In the genomic region with DNA sequence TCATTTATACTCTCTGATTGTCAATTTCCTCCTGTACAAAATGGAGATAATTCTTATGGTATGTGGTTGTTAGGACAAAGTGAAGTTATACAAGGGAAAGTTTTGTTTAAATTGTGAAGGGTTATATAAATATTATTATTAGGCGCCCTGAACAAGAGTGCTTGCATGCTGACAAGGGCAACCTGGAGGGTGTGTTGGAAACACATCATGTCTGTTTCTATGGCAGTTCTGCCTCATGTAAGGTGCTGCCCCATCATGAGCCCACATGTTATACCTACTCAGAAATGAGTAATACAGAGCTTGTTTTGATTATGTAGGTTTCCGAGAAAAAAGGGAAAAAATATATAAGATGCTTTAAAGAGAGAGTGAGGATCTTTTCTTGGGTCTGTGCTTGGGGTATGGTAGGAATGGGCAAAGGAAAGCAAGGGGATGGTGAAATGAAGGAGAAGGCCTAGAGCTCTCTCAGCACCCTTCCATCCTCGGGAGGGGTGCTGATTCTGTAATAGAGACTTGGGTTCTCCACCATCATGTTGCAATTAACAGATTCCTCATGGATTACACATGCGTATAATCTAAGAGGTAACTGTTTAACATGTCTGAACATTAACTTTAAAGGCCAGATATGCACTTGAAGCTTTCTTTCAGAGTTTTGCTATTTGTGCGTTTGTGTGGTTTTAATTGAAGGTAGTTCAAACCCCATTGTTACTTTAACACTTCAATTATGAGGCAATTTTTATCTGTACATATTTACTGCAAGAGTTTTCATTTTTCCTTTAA, we compare ENCODE assay signal across 10 cellular contexts. TPM values are rescaled to one million over a fixed set of nuclear protein-coding genes. Genes with fewer than 3 reads are reported as not detected.
A peak's percentile ranks its signal among the peaks of the same experiment; 100 is the strongest.
DNase-seq lines count a peak whose midpoint lies in the region; ATAC-seq and TF ChIP-seq lines count a peak whose summit lies in the region.
"Not testable (repeated sequence)": the region's sequence is repeated elsewhere in the genome, so short reads cannot be mapped to it uniquely, and the experiment has no call there.
"Had no signal": no experiment of that assay in that cellular context is flagged by ENCODE, and none has a peak within 500 bp of the region (broad histone marks: within the 10 kb centered on the region; RNA-seq: fewer than 3 reads in every experiment).

No MANE protein-coding gene starts in this region.

- peaks cover 33% of the 10 kb centered on the region for H3K4me1 Mint-ChIP-seq in activated T-cell treated with anti-CD3 and anti-CD28 coated beads, Interleukin-2, amount 50 U/mL, for 72 hours (ENCODE audit: low read depth)

- H3K27ac Mint-ChIP-seq in activated T-cell treated with anti-CD3 and anti-CD28 coated beads, Interleukin-2, amount 50 U/mL, for 72 hours = peak overlapping the region; percentile 19

- H3K36me3 ChIP-seq in adipocyte (ENCODE audit: control insufficient read depth, insufficient read depth, low read length, severe bottlenecking); esophagus muscularis mucosa; smooth muscle cell (ENCODE audit: low read depth); suprapubic skin: not testable (repeated sequence)

- peak overlapping the region; percentile 27 to 50 (median 38) for H3K27ac ChIP-seq in esophagus muscularis mucosa (replicated peaks in 1 of 4)
- H3K27ac ChIP-seq in smooth muscle cell (ENCODE audit: low read depth) = peak overlapping the region; percentile 52
- H3K27ac ChIP-seq in suprapubic skin = peak overlapping the region; percentile 67

- WGBS in esophagus muscularis mucosa = 50% methylated on average over 4 of the region's 5 CpGs
- 82% methylated on average over 5 of the region's 5 CpGs for WGBS in smooth muscle cell (ENCODE audit: low lambda C conversion rate)
- 47% methylated on average over 4 of the region's 5 CpGs for WGBS in suprapubic skin

- not testable (repeated sequence) for H2AFZ ChIP-seq in smooth muscle cell (ENCODE audit: low read depth)

- H3K9me3 ChIP-seq in adipocyte (ENCODE audit: control insufficient read depth, low read length); esophagus muscularis mucosa; smooth muscle cell (replicated peaks; ENCODE audit: low read depth); suprapubic skin: not testable (repeated sequence)

- not testable (repeated sequence) for TF ChIP-seq POLR2A in esophagus muscularis mucosa (IDR thresholded peaks at IDR 0.05; ENCODE audit: low read depth); suprapubic skin (IDR thresholded peaks at IDR 0.05)

- not testable (repeated sequence) for H3K27me3 Mint-ChIP-seq in activated T-cell treated with anti-CD3 and anti-CD28 coated beads, Interleukin-2, amount 50 U/mL, for 72 hours (ENCODE audit: low read depth)

- not testable (repeated sequence) for TF ChIP-seq CTCF in esophagus muscularis mucosa (IDR thresholded peaks at IDR 0.05); smooth muscle cell (IDR thresholded peaks at IDR 0.05; ENCODE audit: borderline replicate concordance, insufficient read depth, poor library complexity, severe bottlenecking); suprapubic skin (IDR thresholded peaks at IDR 0.05)

- DNase-seq in EH (ENCODE audit: low read depth) (peak; percentile 8), adipocyte (ENCODE audit: low read depth) (peak; percentile 0)
- DNase-seq in activated T-cell treated with anti-CD3 and anti-CD28 coated beads, Interleukin-2, amount 50 U/mL, for 72 hours = peak; percentile 21 to 52
- not testable (repeated sequence) for DNase-seq in esophagus muscularis mucosa (ENCODE audit: extremely low spot score); smooth muscle cell (lab: John Stamatoyannopoulos, UW; ENCODE audit: unreplicated experiment); suprapubic skin (ENCODE audit: low spot score in 2 of 2)

- intact Hi-C loops in esophagus muscularis mucosa (cut with DNase I) = not testable (repeated sequence)

- TF ChIP-seq EP300 in esophagus muscularis mucosa (IDR thresholded peaks at IDR 0.05); suprapubic skin (IDR thresholded peaks at IDR 0.05): not testable (repeated sequence)

- H3K36me3 Mint-ChIP-seq in activated T-cell treated with anti-CD3 and anti-CD28 coated beads, Interleukin-2, amount 50 U/mL, for 72 hours (ENCODE audit: insufficient read depth in 2 of 2) = not testable (repeated sequence)

- H3K79me2 ChIP-seq in smooth muscle cell (ENCODE audit: low read depth) = not testable (repeated sequence)

- not testable (repeated sequence) for H3K9ac ChIP-seq in adipocyte (ENCODE audit: low read length); smooth muscle cell (ENCODE audit: low read depth)

- not testable (repeated sequence) for H3K9me3 Mint-ChIP-seq in activated T-cell treated with anti-CD3 and anti-CD28 coated beads, Interleukin-2, amount 50 U/mL, for 72 hours

- not testable (repeated sequence) for H3K27me3 ChIP-seq in adipocyte (replicated peaks; ENCODE audit: control insufficient read depth, insufficient read depth, low read length); esophagus muscularis mucosa; smooth muscle cell (ENCODE audit: low read depth); suprapubic skin

- H3K4me3 ChIP-seq in adipocyte (ENCODE audit: low read length); esophagus muscularis mucosa; smooth muscle cell; suprapubic skin: not testable (repeated sequence)

- ATAC-seq in HG03045 (IDR thresholded peaks at IDR 0.05; ENCODE audit: unreplicated experiment) = peak; percentile 37
- ATAC-seq in activated CD4-positive, CD25-positive, alpha-beta regulatory T cell treated with anti-CD3 and anti-CD28 coated beads, Interleukin-2, amount 50 U/mL, for 24 hours = peak; percentile 77 to 82
- peak; percentile 84 for ATAC-seq in activated T-cell treated with anti-CD3 and anti-CD28 coated beads, Interleukin-2, amount 50 U/mL, for 72 hours (replicated peaks in 1 of 2)

- not testable (repeated sequence) for H3K4me2 ChIP-seq in smooth muscle cell

- peak overlapping the region; percentile 53 to 61 for H3K4me3 Mint-ChIP-seq in activated T-cell treated with anti-CD3 and anti-CD28 coated beads, Interleukin-2, amount 50 U/mL, for 72 hours

- not testable (repeated sequence) for H3K4me1 ChIP-seq in adipocyte (ENCODE audit: control insufficient read depth, insufficient read depth, low read length); smooth muscle cell (ENCODE audit: low read depth)
- peaks cover 4 to 40% (median 22%) of the 10 kb centered on the region in 4 donors for H3K4me1 ChIP-seq in esophagus muscularis mucosa
- peaks cover 14% of the 10 kb centered on the region for H3K4me1 ChIP-seq in suprapubic skin

- not testable (repeated sequence) for H3F3A ChIP-seq in smooth muscle cell (ENCODE audit: low read depth)

- H4K20me1 ChIP-seq in smooth muscle cell (ENCODE audit: low read depth) = not testable (repeated sequence)

RNA-seq across cellular contexts. Expression of a gene that starts 33.4 kb away (rescaled TPM):
- 1 to 10 TPM; 2.0 to 3.8 TPM for total RNA-seq in activated T-cell treated with anti-CD3 and anti-CD28 coated beads, Interleukin-2, amount 50 U/mL, for 72 hours
- total RNA-seq in esophagus muscularis mucosa (10 to 100 TPM; 14.1 to 21.0 (median 16.2) TPM), smooth muscle cell (2.6 and 7.3 TPM in 2 replicates), suprapubic skin (10 to 100 TPM; 13.7 to 65.1 (median 15.7) TPM)
- polyA plus RNA-seq in smooth muscle cell = 0.77 and 2.3 TPM in 2 replicates

RNA-seq across cellular contexts. Expression of a gene that starts 43.8 kb away (rescaled TPM):
- under 1 TPM; 0.38 to 0.93 TPM for total RNA-seq in activated T-cell treated with anti-CD3 and anti-CD28 coated beads, Interleukin-2, amount 50 U/mL, for 72 hours
- 100 to 1,000 TPM; 217 to 349 (median 305) TPM for total RNA-seq in esophagus muscularis mucosa
- total RNA-seq in smooth muscle cell = 0.40 and 1.6 TPM in 2 replicates
- 0.39 TPM in 1 of 2 replicates, not detected in the other for polyA plus RNA-seq in smooth muscle cell
- total RNA-seq in suprapubic skin = 1 to 10 TPM; 6.2 to 9.2 (median 8.2) TPM
- total RNA-seq: SK-MEL-5, WTC11 had no signal

Comparison
In these comparisons a context has a peak if more than half of its experiments do, and no peak if none do; other contexts are left out.
1. RNA of a gene that starts 43.8 kb away (total RNA-seq): 217 to 349 TPM in esophagus muscularis mucosa; 6.2 to 9.2 TPM in suprapubic skin, 0.38 to 0.93 TPM in activated T-cell treated with anti-CD3 and anti-CD28 coated beads, Interleukin-2, amount 50 U/mL, for 72 hours and 0.40 to 1.6 TPM in smooth muscle cell; every median in the first group is over 10 times any median in the second.
2. Peak in every context shown above with its lines, with median percentiles within 50 percentile points of each other: ATAC-seq and H3K27ac ChIP-seq.